ENCODE assay signal across 12 cellular contexts in the genomic region with DNA sequence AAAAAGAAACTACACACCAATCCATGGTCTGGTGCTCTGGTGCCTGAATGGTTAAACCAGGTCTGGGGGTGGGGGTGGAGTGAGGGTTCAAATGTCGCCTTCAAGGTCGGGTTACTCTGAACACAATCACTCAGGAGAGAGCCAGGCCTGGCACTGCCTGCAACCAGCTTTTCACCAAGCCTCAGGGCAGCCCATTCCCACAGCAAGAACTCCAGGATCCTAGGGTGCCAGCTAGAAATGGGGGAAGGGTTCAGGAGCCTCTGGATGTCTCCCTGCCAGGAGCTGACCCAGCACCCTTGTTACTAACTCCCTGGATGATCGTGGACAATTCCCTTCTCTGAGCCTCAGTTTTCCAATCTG. TPM values are rescaled to one million over a fixed set of nuclear protein-coding genes. Genes with fewer than 3 reads are reported as not detected.
A peak's percentile ranks its signal among the peaks of the same experiment; 100 is the strongest.
DNase-seq lines count a peak whose midpoint lies in the region; ATAC-seq and TF ChIP-seq lines count a peak whose summit lies in the region.
"Had no signal": no experiment of that assay in that cellular context is flagged by ENCODE, and none has a peak within 500 bp of the region (broad histone marks: within the 10 kb centered on the region; RNA-seq: fewer than 3 reads in every experiment).

No MANE protein-coding gene starts in this region.

- H3K9me3 ChIP-seq in esophagus muscularis mucosa (no peaks in the 10 kb centered on the region), uterus (no peaks in the 10 kb centered on the region)
- H3K9me3 ChIP-seq in CD4-positive, alpha-beta T cell (ENCODE audit: control insufficient read depth, low read length), result no peaks in the 10 kb centered on the region

- peaks cover 2% of the 10 kb centered on the region for H3K27me3 Mint-ChIP-seq in nephron (ENCODE audit: low read depth)
- peaks cover under 1% of the 10 kb centered on the region for H3K27me3 Mint-ChIP-seq in CD4-positive, alpha-beta T cell

- TF ChIP-seq POLR2A in esophagus muscularis mucosa (IDR thresholded peaks at IDR 0.05; ENCODE audit: low read depth), result no peak
- TF ChIP-seq POLR2A in uterus (IDR thresholded peaks at IDR 0.05), result no peak

- H3K27me3 ChIP-seq in esophagus muscularis mucosa (no peaks in the 10 kb centered on the region), uterus (no peaks in the 10 kb centered on the region)
- H3K27me3 ChIP-seq in CD4-positive, alpha-beta T cell (ENCODE audit: control insufficient read depth, insufficient read depth, low read length), result no peaks in the 10 kb centered on the region

- TF ChIP-seq EP300 in esophagus muscularis mucosa (IDR thresholded peaks at IDR 0.05), result no peak

- no peak for TF ChIP-seq CTCF in esophagus muscularis mucosa (IDR thresholded peaks at IDR 0.05)
- no peak for TF ChIP-seq CTCF in nephron (IDR thresholded peaks at IDR 0.05; ENCODE audit: unreplicated experiment in 3 of 3)
- TF ChIP-seq CTCF in uterus (IDR thresholded peaks at IDR 0.05), result no peak
- TF ChIP-seq CTCF in CD4-positive, alpha-beta T cell (IDR thresholded peaks at IDR 0.05), result no peak

- no peaks in the 10 kb centered on the region for H3K9me3 Mint-ChIP-seq in nephron
- H3K9me3 Mint-ChIP-seq in CD4-positive, alpha-beta T cell, result no peaks in the 10 kb centered on the region

- H3K36me3 ChIP-seq in esophagus muscularis mucosa (peaks cover 0 to 7% (median 2%) of the 10 kb centered on the region in 4 donors), uterus (no peaks in the 10 kb centered on the region)

- H3K4me1 ChIP-seq in esophagus muscularis mucosa (peaks cover 86 to 100% (median 100%) of the 10 kb centered on the region in 4 donors), uterus (peaks cover 14 to 33% of the 10 kb centered on the region in 2 donors)

- H3K27ac Mint-ChIP-seq in nephron, result peak overlapping the region; percentile 91 to 99 (median 98)
- H3K27ac Mint-ChIP-seq in CD4-positive, alpha-beta T cell, result no peak overlapping the region
- H3K27ac Mint-ChIP-seq: activated naive CD8-positive, alpha-beta T cell had no signal

- peaks cover 82% of the 10 kb centered on the region for H3K4me1 Mint-ChIP-seq in nephron
- H3K4me1 Mint-ChIP-seq in CD4-positive, alpha-beta T cell (ENCODE audit: low read depth), result no peaks in the 10 kb centered on the region

- DNase-seq in Right ventricle myocardium superior (no peak), left cardiac atrium (no peak), esophagus muscularis mucosa (ENCODE audit: extremely low spot score) (no peak), uterus (no peak), SW 1271 (lab: John Stamatoyannopoulos, UW) (no peak), COR-L47 (lab: John Stamatoyannopoulos, UW) (no peak)
- no peak for DNase-seq in CD4-positive, alpha-beta T cell
- DNase-seq: AML-193; stimulated activated CD4-positive, alpha-beta T cell treated with anti-CD3 and anti-CD28 coated beads, Interleukin-4, amount 100 ng/mL, for 24 hours had no signal

- H3K4me3 ChIP-seq in esophagus muscularis mucosa (peak overlapping the region; percentile 39 to 80 (median 78)), uterus (peak overlapping the region in 1 of 2 donors; percentile 11)
- H3K4me3 ChIP-seq: GM12878 had no signal

- 22% methylated on average over 3 of the region's 3 CpGs for WGBS in esophagus muscularis mucosa

- CTCF ChIA-PET in CD4-positive, alpha-beta T cell (lab: Charles Lee), result no interaction called here

- H3K27ac ChIP-seq in esophagus muscularis mucosa (replicated peaks in 1 of 4) (peak overlapping the region; percentile 93 to 97 (median 96)), uterus (peak overlapping the region; percentile 91 to 97)
- H3K27ac ChIP-seq in CD4-positive, alpha-beta T cell (ENCODE audit: low read depth, low read length), result no peak overlapping the region

- POLR2A ChIA-PET in CD4-positive, alpha-beta T cell (lab: Charles Lee), result no interaction called here

- peak; percentile 3 for ATAC-seq in Right ventricle myocardium superior (ENCODE audit: poor library complexity)
- ATAC-seq in left cardiac atrium, result no peak
- ATAC-seq in CD4-positive, alpha-beta T cell (ENCODE audit: poor library complexity), result no peak
- ATAC-seq: GM12878 had no signal

- intact Hi-C loops in Right ventricle myocardium superior (cut with DNase I) (loop anchor here (2.0 kb wide), 1 partner anchor 17 kb away; no protein-coding TSS in a partner anchor), left cardiac atrium (cut with DNase I) (no loop called here), esophagus muscularis mucosa (cut with DNase I) (no loop called here), uterus (cut with DNase I; ENCODE audit: low total_unique reads) (no loop called here)
- intact Hi-C loops in CD4-positive, alpha-beta T cell (cut with DNase I, micrococcal nuclease), result no loop called here

- H3K4me3 Mint-ChIP-seq in nephron, result peak overlapping the region in 2 of 3 experiments; percentile 62 to 74
- H3K4me3 Mint-ChIP-seq in CD4-positive, alpha-beta T cell, result no peak overlapping the region
- H3K4me3 Mint-ChIP-seq: activated naive CD8-positive, alpha-beta T cell had no signal

- no peaks in the 10 kb centered on the region for H3K36me3 Mint-ChIP-seq in nephron (ENCODE audit: low read depth)
- no peaks in the 10 kb centered on the region for H3K36me3 Mint-ChIP-seq in CD4-positive, alpha-beta T cell (ENCODE audit: low read depth)
- H3K36me3 Mint-ChIP-seq: activated naive CD8-positive, alpha-beta T cell had no signal

RNA-seq across cellular contexts. Expression of a gene that starts 6.7 kb away (rescaled TPM):
- total RNA-seq in Right ventricle myocardium superior (80.7 TPM), left cardiac atrium (100 to 1,000 TPM in 1 of 2 donors, 10 to 100 TPM in 1; 51.4 to 152 TPM), esophagus muscularis mucosa (100 to 1,000 TPM in 1 of 4 donors, 10 to 100 TPM in 3; 61.9 to 177 (median 72.2) TPM), uterus (10 to 100 TPM in 3 of 4 donors, 1 to 10 TPM in 1; 7.9 to 77.9 (median 48.4) TPM)
- 1 to 10 TPM; 1.0 to 1.1 TPM for total RNA-seq in CD4-positive, alpha-beta T cell

RNA-seq across cellular contexts. Expression of a gene that starts 21.4 kb away (rescaled TPM):
- total RNA-seq in Right ventricle myocardium superior (25.3 TPM), left cardiac atrium (10 to 100 TPM; 23.4 to 24.1 TPM), esophagus muscularis mucosa (10 to 100 TPM; 28.2 to 48.4 (median 42.5) TPM), uterus (10 to 100 TPM; 19.0 to 35.6 (median 25.0) TPM)
- total RNA-seq in CD4-positive, alpha-beta T cell, result 100 to 1,000 TPM in 1 of 2 experiments, 10 to 100 TPM in 1; 94.8 to 107 TPM

RNA-seq across cellular contexts. Expression of a gene that starts 33.5 kb away (rescaled TPM):
- total RNA-seq in Right ventricle myocardium superior, result not detected
- total RNA-seq in left cardiac atrium, result not detected
- total RNA-seq in esophagus muscularis mucosa, result under 1 TPM in 2 of 4 donors, not detected in 2; 0.17 to 0.33 TPM
- 1 to 10 TPM in 1 of 4 donors, not detected in 3; 5.6 TPM for total RNA-seq in uterus
- total RNA-seq in CD4-positive, alpha-beta T cell, result not detected
- total RNA-seq: GM12878 had no signal

RNA-seq across cellular contexts. Expression of a gene that starts 34.9 kb away (rescaled TPM):
- total RNA-seq in Right ventricle myocardium superior, result not detected
- not detected for total RNA-seq in left cardiac atrium
- not detected for total RNA-seq in esophagus muscularis mucosa
- not detected for total RNA-seq in uterus
- total RNA-seq in CD4-positive, alpha-beta T cell, result not detected

RNA-seq across cellular contexts. Expression of a gene that starts 36.6 kb away (rescaled TPM):
- 1.2 TPM for total RNA-seq in Right ventricle myocardium superior
- 1 to 10 TPM in 1 of 2 donors, under 1 TPM in 1; 0.68 to 2.0 TPM for total RNA-seq in left cardiac atrium
- 1 to 10 TPM in 2 of 4 donors, under 1 TPM in 1, not detected in 1; 0.17 to 2.1 (median 1.1) TPM for total RNA-seq in esophagus muscularis mucosa
- 1 to 10 TPM in 1 of 4 donors, not detected in 3; 1.9 TPM for total RNA-seq in uterus
- total RNA-seq in CD4-positive, alpha-beta T cell, result under 1 TPM in 1 of 2 experiments, not detected in 1; 0.36 TPM
- total RNA-seq: GM12878 had no signal

Comparison
In these comparisons a context has a peak if more than half of its experiments do, and no peak if none do; other contexts are left out.
1. RNA of a gene that starts 6.7 kb away (total RNA-seq): 51.4 to 152 TPM in left cardiac atrium, 80.7 TPM in Right ventricle myocardium superior (single experiment), 61.9 to 177 TPM in esophagus muscularis mucosa and 7.9 to 77.9 TPM in uterus; 1.0 to 1.1 TPM in CD4-positive, alpha-beta T cell; every median in the first group is over 4 times any median in the second.